In the genomic region with DNA sequence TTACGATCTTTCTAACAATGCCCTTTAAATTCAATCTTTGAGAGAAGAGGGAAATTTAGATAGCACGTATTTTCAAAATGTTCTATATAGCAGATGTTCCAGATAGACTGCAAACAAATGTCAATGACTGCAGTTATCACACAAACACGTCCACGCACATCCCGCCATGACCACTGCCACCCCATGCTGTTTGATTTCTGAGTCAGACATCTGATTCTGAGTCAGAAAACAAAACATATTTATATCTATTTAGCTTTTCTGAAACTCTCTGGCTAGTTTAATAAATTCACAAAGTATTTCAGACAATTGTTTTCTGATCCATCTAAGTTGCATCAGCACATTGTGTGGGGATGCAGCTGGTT, we compare ENCODE assay signal across 9 cellular contexts.
DNase-seq lines count a peak whose midpoint lies in the region; ATAC-seq and TF ChIP-seq lines count a peak whose summit lies in the region.
"Had no signal": no experiment of that assay in that cellular context is flagged by ENCODE, and none has a peak within 500 bp of the region (broad histone marks: within the 10 kb centered on the region; RNA-seq: fewer than 3 reads in every experiment).

No MANE protein-coding gene starts in this region.

- peak overlapping the region; percentile 48 to 96 (median 85) for H3K27ac Mint-ChIP-seq in CD14-positive monocyte
- H3K27ac Mint-ChIP-seq in natural killer cell, result peak overlapping the region; percentile 95 to 99

- H3K27me3 Mint-ChIP-seq in CD14-positive monocyte (ENCODE audit: low read depth in 3 of 3) (no peaks in the 10 kb centered on the region), natural killer cell (ENCODE audit: low read depth in 2 of 2) (no peaks in the 10 kb centered on the region)

- H3K4me3 Mint-ChIP-seq in CD14-positive monocyte, result peak overlapping the region; percentile 74 to 88
- H3K4me3 Mint-ChIP-seq in natural killer cell, result peak overlapping the region; percentile 94

- H3K9me3 Mint-ChIP-seq in CD14-positive monocyte (no peaks in the 10 kb centered on the region), natural killer cell (no peaks in the 10 kb centered on the region)

- intact Hi-C loops in CD14-positive monocyte (cut with micrococcal nuclease), result no loop called here
- intact Hi-C loops in natural killer cell (cut with micrococcal nuclease), result loop anchor here (5.0 kb wide), 3 partner anchors 38 to 198 kb away; a partner anchor contains a TSS

- TF ChIP-seq CTCF in CD14-positive monocyte (IDR thresholded peaks at IDR 0.05) (no peak), natural killer cell (IDR thresholded peaks at IDR 0.05) (no peak)

- DNase-seq in CD14-positive monocyte (ENCODE audit: low spot score) (peak; percentile 55), NCI-H69 (lab: John Stamatoyannopoulos, UW) (peak; percentile 67), natural killer cell (peak; percentile 57), kidney glomerular epithelial cell (lab: John Stamatoyannopoulos, UW) (no peak), putamen (ENCODE audit: low spot score) (no peak)
- peak; percentile 82 for DNase-seq in activated effector memory CD4-positive, alpha-beta T cell treated with anti-CD3 and anti-CD28 coated beads, Interleukin-2, amount 50 U/mL, for 16 hours
- DNase-seq: DMS79 had no signal

- H3K36me3 Mint-ChIP-seq in CD14-positive monocyte (peaks cover 1 to 3% of the 10 kb centered on the region in 2 donors), natural killer cell (no peaks in the 10 kb centered on the region)

- H3K4me1 Mint-ChIP-seq in CD14-positive monocyte (peaks cover 56% of the 10 kb centered on the region), natural killer cell (peaks cover 68 to 74% of the 10 kb centered on the region in 2 donors)

- peak in 1 of 3 donors; percentile 14 for ATAC-seq in natural killer cell
- ATAC-seq in HG03159 (IDR thresholded peaks at IDR 0.05; ENCODE audit: unreplicated experiment), result no peak
- ATAC-seq in GM18511 (IDR thresholded peaks at IDR 0.05; ENCODE audit: unreplicated experiment), result no peak

Comparison
In these comparisons a context has a peak if more than half of its experiments do, and no peak if none do; other contexts are left out.
1. DNase-seq: peak in CD14-positive monocyte (single experiment), NCI-H69 (single experiment), activated effector memory CD4-positive, alpha-beta T cell treated with anti-CD3 and anti-CD28 coated beads, Interleukin-2, amount 50 U/mL, for 16 hours (single experiment) and natural killer cell (single experiment); none in kidney glomerular epithelial cell (single experiment) and putamen (single experiment).